1 cellular context compared by ENCODE assay signal in the genomic region with DNA sequence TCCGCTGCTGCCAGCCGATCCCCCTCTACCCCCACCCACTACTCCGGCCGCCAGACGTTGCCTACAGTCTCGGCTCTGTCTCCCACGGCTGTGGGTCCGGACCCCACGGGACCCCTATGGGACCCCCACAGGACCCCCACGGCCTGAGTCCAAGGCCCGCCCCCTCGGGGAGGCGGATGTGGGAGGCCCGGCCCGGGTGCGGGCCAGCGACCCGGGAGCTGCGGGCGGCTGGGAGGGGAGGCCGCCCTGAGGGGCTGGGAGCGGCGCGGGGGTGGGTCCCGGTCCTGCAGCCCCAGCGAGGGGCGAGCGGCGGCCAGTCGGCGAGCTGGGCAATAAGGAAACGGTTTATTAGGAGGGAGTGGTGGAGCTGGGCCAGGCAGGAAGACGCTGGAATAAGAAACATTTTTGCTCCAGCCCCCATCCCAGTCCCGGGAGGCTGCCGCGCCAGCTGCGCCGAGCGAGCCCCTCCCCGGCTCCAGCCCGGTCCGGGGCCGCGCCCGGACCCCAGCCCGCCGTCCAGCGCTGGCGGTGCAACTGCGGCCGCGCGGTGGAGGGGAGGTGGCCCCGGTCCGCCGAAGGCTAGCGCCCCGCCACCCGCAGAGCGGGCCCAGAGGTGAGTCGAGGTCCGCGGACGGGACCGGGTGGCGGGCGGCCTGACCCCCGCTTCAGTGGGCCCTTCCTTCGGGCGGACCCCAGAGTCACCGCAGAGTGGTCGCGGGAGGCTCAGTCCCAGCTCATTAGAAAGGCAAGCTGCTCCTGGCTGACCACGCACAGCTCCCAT.
TF ChIP-seq lines count a peak whose summit lies in the region.

A gene (plus strand): TSS at position 422 of the 781 bp plus-strand sequence. CDS start 4,971 bp downstream, outside the sequence.

TF ChIP-seq in K562, 482 proteins besides CTCF, POLR2A, EP300 and RAD21:
- TF ChIP-seq, protein P1, sequence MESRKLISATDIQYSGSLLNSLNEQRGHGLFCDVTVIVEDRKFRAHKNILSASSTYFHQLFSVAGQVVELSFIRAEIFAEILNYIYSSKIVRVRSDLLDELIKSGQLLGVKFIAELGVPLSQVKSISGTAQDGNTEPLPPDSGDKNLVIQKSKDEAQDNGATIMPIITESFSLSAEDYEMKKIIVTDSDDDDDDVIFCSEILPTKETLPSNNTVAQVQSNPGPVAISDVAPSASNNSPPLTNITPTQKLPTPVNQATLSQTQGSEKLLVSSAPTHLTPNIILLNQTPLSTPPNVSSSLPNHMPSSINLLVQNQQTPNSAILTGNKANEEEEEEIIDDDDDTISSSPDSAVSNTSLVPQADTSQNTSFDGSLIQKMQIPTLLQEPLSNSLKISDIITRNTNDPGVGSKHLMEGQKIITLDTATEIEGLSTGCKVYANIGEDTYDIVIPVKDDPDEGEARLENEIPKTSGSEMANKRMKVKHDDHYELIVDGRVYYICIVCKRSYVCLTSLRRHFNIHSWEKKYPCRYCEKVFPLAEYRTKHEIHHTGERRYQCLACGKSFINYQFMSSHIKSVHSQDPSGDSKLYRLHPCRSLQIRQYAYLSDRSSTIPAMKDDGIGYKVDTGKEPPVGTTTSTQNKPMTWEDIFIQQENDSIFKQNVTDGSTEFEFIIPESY (CRISPR knock-in tag; IDR thresholded peaks at IDR 0.05) = peak; percentile 71
- TF ChIP-seq, protein P2, sequence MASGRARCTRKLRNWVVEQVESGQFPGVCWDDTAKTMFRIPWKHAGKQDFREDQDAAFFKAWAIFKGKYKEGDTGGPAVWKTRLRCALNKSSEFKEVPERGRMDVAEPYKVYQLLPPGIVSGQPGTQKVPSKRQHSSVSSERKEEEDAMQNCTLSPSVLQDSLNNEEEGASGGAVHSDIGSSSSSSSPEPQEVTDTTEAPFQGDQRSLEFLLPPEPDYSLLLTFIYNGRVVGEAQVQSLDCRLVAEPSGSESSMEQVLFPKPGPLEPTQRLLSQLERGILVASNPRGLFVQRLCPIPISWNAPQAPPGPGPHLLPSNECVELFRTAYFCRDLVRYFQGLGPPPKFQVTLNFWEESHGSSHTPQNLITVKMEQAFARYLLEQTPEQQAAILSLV (tag; IDR thresholded peaks at IDR 0.05) = no peak
- TF ChIP-seq BHLHE40 (IDR thresholded peaks at IDR 0.05; ENCODE audit: low read length) = no peak
- TF ChIP-seq, protein P3, sequence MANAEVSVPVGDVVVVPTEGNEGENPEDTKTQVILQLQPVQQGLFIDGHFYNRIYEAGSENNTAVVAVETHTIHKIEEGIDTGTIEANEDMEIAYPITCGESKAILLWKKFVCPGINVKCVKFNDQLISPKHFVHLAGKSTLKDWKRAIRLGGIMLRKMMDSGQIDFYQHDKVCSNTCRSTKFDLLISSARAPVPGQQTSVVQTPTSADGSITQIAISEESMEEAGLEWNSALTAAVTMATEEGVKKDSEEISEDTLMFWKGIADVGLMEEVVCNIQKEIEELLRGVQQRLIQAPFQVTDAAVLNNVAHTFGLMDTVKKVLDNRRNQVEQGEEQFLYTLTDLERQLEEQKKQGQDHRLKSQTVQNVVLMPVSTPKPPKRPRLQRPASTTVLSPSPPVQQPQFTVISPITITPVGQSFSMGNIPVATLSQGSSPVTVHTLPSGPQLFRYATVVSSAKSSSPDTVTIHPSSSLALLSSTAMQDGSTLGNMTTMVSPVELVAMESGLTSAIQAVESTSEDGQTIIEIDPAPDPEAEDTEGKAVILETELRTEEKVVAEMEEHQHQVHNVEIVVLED (CRISPR knock-in tag; IDR thresholded peaks at IDR 0.05) = no peak
- no peak for TF ChIP-seq ZEB2 (IDR thresholded peaks at IDR 0.05)
- TF ChIP-seq ZBTB7A (IDR thresholded peaks at IDR 0.05; ENCODE audit: borderline replicate concordance, control insufficient read depth, low read depth, low read length) = peak; percentile 47; the same call in 1 of the 2 replicates
- no peak for TF ChIP-seq TBP (optimal IDR thresholded peaks at IDR 0.05; ENCODE audit: low read depth, low read length)
- no peak for TF ChIP-seq SAP30 (IDR thresholded peaks at IDR 0.05; ENCODE audit: borderline replicate concordance, insufficient read depth, low read depth, low read length, poor library complexity, severe bottlenecking)
- TF ChIP-seq SMAD3 (CRISPR knock-in tag; conservative IDR thresholded peaks at IDR 0.05) = no peak
- TF ChIP-seq, protein P4, sequence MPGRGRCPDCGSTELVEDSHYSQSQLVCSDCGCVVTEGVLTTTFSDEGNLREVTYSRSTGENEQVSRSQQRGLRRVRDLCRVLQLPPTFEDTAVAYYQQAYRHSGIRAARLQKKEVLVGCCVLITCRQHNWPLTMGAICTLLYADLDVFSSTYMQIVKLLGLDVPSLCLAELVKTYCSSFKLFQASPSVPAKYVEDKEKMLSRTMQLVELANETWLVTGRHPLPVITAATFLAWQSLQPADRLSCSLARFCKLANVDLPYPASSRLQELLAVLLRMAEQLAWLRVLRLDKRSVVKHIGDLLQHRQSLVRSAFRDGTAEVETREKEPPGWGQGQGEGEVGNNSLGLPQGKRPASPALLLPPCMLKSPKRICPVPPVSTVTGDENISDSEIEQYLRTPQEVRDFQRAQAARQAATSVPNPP (IDR thresholded peaks at IDR 0.05; ENCODE audit: borderline replicate concordance, insufficient read depth, insufficient read length) = no peak
- TF ChIP-seq SMC3 (conservative IDR thresholded peaks at IDR 0.05; ENCODE audit: insufficient read depth, low read depth, low read length) = no peak
- TF ChIP-seq, protein P5, sequence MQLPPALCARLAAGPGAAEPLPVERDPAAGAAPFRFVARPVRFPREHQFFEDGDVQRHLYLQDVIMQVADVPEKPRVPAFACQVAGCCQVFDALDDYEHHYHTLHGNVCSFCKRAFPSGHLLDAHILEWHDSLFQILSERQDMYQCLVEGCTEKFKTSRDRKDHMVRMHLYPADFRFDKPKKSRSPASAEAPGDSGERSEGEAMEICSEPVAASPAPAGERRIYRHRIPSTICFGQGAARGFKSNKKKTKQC (CRISPR knock-in tag; IDR thresholded peaks at IDR 0.05) = no peak
- TF ChIP-seq POLR2H (tag; IDR thresholded peaks at IDR 0.05; ENCODE audit: low read depth) = no peak
- no peak for TF ChIP-seq KAT2B (IDR thresholded peaks at IDR 0.05; ENCODE audit: low read depth, low read length)
